23 cellular contexts compared by ENCODE assay signal in genomic region chr19:10045371-10045770, GRCh38. TPM values are rescaled to one million over a fixed set of nuclear protein-coding genes. Genes with fewer than 3 reads are reported as not detected.
"Had no signal": no experiment of that assay in that cellular context is flagged by ENCODE, and none has a peak within 500 bp of the region (broad histone marks: within the 10 kb centered on the region; RNA-seq: fewer than 3 reads in every experiment).

No MANE protein-coding gene starts in this region.

- ATAC-seq: activated CD4-positive, CD25-positive, alpha-beta regulatory T cell treated with anti-CD3 and anti-CD28 coated beads, Interleukin-2, amount 50 U/mL, for 24 hours; activated T-cell treated with anti-CD3 and anti-CD28 coated beads, Interleukin-2, amount 50 U/mL, for 72 hours; lower lobe of right lung; naive thymus-derived CD8-positive, alpha-beta T cell; psoas muscle; right cardiac atrium; stimulated activated naive CD8-positive, alpha-beta T cell treated with anti-CD3 and anti-CD28 coated beads, Interleukin-15, amount 100 ng/mL, for 72 hours had no signal

- H3K27me3 ChIP-seq: ascending aorta, ovary, transverse colon, uterus had no signal

- DNase-seq: activated CD4-positive, alpha-beta T cell treated with anti-CD3 and anti-CD28 coated beads, Interleukin-2, amount 10 ng/mL, durations not matched to agents 7 days and 5 days; activated CD8-positive, alpha-beta memory T cell treated with anti-CD3 and anti-CD28 coated beads for 24 hours; activated CD8-positive, alpha-beta memory T cell treated with anti-CD3 and anti-CD28 coated beads, Interleukin-2, amount 50 U/mL, for 48 hours; activated gamma-delta T cell; activated T-cell treated with anti-CD3 and anti-CD28 coated beads, Interleukin-2, amount 50 U/mL, for 72 hours; cerebellar nuclear complex; cortex of kidney; head of caudate nucleus; lower lobe of right lung; naive thymus-derived CD8-positive, alpha-beta T cell; ovary; psoas muscle; right cardiac atrium; stimulated activated naive CD8-positive, alpha-beta T cell treated with anti-CD3 and anti-CD28 coated beads, Interleukin-15, amount 100 ng/mL, for 72 hours; transverse colon; uterus had no signal

- H3K4me3 ChIP-seq: ascending aorta, breast epithelium, lower lobe of right lung, ovary, psoas muscle, skin epidermis, suprapubic skin, transverse colon, uterus had no signal

- H3K36me3 ChIP-seq: ascending aorta, breast epithelium, lower lobe of right lung, ovary, suprapubic skin, transverse colon, uterus had no signal

RNA-seq across cellular contexts. Expression of gene RDH8, which starts 32.1 kb away (rescaled TPM):
- total RNA-seq: activated CD4-positive, alpha-beta T cell treated with anti-CD3 and anti-CD28 coated beads, Interleukin-2, amount 10 ng/mL, durations not matched to agents 7 days and 5 days; activated T-cell treated with anti-CD3 and anti-CD28 coated beads, Interleukin-2, amount 50 U/mL, for 72 hours; ascending aorta; breast epithelium; frontal cortex; lower lobe of right lung; mesenteric fat pad; naive thymus-derived CD8-positive, alpha-beta T cell; ovary; psoas muscle; right cardiac atrium; suprapubic skin; transverse colon; uterus had no signal

RNA-seq across cellular contexts. Expression of gene COL5A3, which starts 35.1 kb away (rescaled TPM):
- total RNA-seq: naive thymus-derived CD8-positive, alpha-beta T cell had no signal

RNA-seq across cellular contexts. Expression of gene ANGPTL6, which starts 57.1 kb away (rescaled TPM):
- total RNA-seq: ascending aorta, frontal cortex, psoas muscle, right cardiac atrium had no signal
